ENCODE assay signal across 1 cellular context in the genomic region with DNA sequence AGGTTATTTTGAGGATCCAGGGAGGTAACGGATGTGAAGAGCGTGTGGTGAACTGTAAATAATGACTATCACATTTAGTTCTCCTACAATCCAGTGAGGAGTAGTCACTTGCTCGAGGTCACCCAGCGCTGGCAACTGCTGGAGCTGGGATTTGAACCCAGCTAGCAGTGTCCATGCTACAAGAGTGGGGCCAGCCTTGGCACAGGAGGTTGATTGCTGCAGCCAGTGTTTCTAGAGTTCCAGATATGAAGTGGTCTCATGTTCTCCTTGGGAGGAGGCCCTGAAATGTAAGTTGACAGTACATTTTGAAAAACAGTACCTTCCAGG.
A peak's percentile ranks its signal among the peaks of the same experiment; 100 is the strongest.
TF ChIP-seq lines count a peak whose summit lies in the region.

No MANE protein-coding gene starts in this region.

TF ChIP-seq in IMR-90, 13 proteins besides CTCF, POLR2A, EP300 and RAD21:
- no peak for TF ChIP-seq MAFK (IDR thresholded peaks at IDR 0.05; ENCODE audit: low read depth, low read length)
- 0 out of 2 replicates have a peak, but pooled peaks have one; percentile 23 for TF ChIP-seq FOS (IDR thresholded peaks at IDR 0.05; ENCODE audit: low read depth, low read length)
